ENCODE assay signal across 17 cellular contexts in genomic region chr11:117465236-117465997, GRCh38.
A peak's percentile ranks its signal among the peaks of the same experiment; 100 is the strongest.
DNase-seq lines count a peak whose midpoint lies in the region; ATAC-seq and TF ChIP-seq lines count a peak whose summit lies in the region.
"Had no signal": no experiment of that assay in that cellular context is flagged by ENCODE, and none has a peak within 500 bp of the region (broad histone marks: within the 10 kb centered on the region; RNA-seq: fewer than 3 reads in every experiment).

No MANE protein-coding gene starts in this region.

- H3K9me3 Mint-ChIP-seq in neural progenitor cell, result no peaks in the 10 kb centered on the region
- H3K9me3 Mint-ChIP-seq: CD4-positive, alpha-beta T cell had no signal

- no peak overlapping the region for H3K9ac ChIP-seq in neural progenitor cell
- H3K9ac ChIP-seq: BLaER1 had no signal

- peak overlapping the region; percentile 77 for H3K27ac ChIP-seq in angular gyrus (ENCODE audit: low read depth, low read length)
- no peak overlapping the region for H3K27ac ChIP-seq in neural progenitor cell
- H3K27ac ChIP-seq: BLaER1, Peyer's patch had no signal

- no peaks in the 10 kb centered on the region for H3K27me3 ChIP-seq in neural progenitor cell
- H3K27me3 ChIP-seq: BLaER1, Peyer's patch had no signal

- H3K4me3 Mint-ChIP-seq in neural progenitor cell, result no peak overlapping the region
- H3K4me3 Mint-ChIP-seq: CD4-positive, alpha-beta T cell had no signal

- H3K79me2 ChIP-seq in neural progenitor cell (ENCODE audit: low read depth), result no peaks in the 10 kb centered on the region

- H4K20me1 ChIP-seq in neural progenitor cell (ENCODE audit: low read depth), result no peaks in the 10 kb centered on the region
- H4K20me1 ChIP-seq: BLaER1 had no signal

- no peaks in the 10 kb centered on the region for H3K36me3 Mint-ChIP-seq in neural progenitor cell

- H3K36me3 ChIP-seq in neural progenitor cell, result no peaks in the 10 kb centered on the region
- H3K36me3 ChIP-seq: BLaER1, Peyer's patch had no signal

- H3K27me3 Mint-ChIP-seq in neural progenitor cell (ENCODE audit: insufficient read depth, low read depth), result peaks cover 8% of the 10 kb centered on the region
- H3K27me3 Mint-ChIP-seq: CD4-positive, alpha-beta T cell had no signal

- peaks cover 17% of the 10 kb centered on the region for H3K4me1 Mint-ChIP-seq in neural progenitor cell

- no peak for TF ChIP-seq CTCF in neural progenitor cell (IDR thresholded peaks at IDR 0.05)

- no peaks in the 10 kb centered on the region for H3K4me1 ChIP-seq in neural progenitor cell
- H3K4me1 ChIP-seq: BLaER1, Peyer's patch had no signal

- DNase-seq in NCI-H128 (lab: John Stamatoyannopoulos, UW; ENCODE audit: unreplicated experiment) (peak; percentile 51), NCI-H187 treated with DMSO at 0.1 percent for 48 hours (lab: John Stamatoyannopoulos, UW) (peak; percentile 82), neural progenitor cell (ENCODE audit: low spot score) (no peak), G401 (ENCODE audit: low spot score) (no peak), DMS53 (lab: John Stamatoyannopoulos, UW) (no peak), HuH-7.5 (ENCODE audit: low spot score) (no peak)
- DNase-seq: CD4-positive, alpha-beta T cell; COR-L47; KBM-7; NCI-H2171; NCI-H345; NCI-H524; Peyer's patch had no signal

- H3K4me3 ChIP-seq in neural progenitor cell, result no peak overlapping the region
- H3K4me3 ChIP-seq: BLaER1, Peyer's patch had no signal

- in situ Hi-C loops in G401 (cut with HindIII; ENCODE audit: low sequenced_read_pairs), result no loop called here

- H2AFZ ChIP-seq in neural progenitor cell (replicated peaks), result no peak overlapping the region

- peak overlapping the region; percentile 1 for H3K27ac Mint-ChIP-seq in neural progenitor cell
- H3K27ac Mint-ChIP-seq: CD4-positive, alpha-beta T cell had no signal

- no peak overlapping the region for H3K4me2 ChIP-seq in neural progenitor cell
- H3K4me2 ChIP-seq: BLaER1 had no signal

- no peak for ATAC-seq in GM18517 (IDR thresholded peaks at IDR 0.05; ENCODE audit: unreplicated experiment)
- ATAC-seq: SK-N-SH treated with all-trans-retinoic acid at 6 μM for 48 hours had no signal

- no peaks in the 10 kb centered on the region for H3F3A ChIP-seq in neural progenitor cell (ENCODE audit: low read depth)

- no peaks in the 10 kb centered on the region for H3K9me3 ChIP-seq in neural progenitor cell (ENCODE audit: low read depth)
- H3K9me3 ChIP-seq: BLaER1, Peyer's patch had no signal

Comparison
In these comparisons a context has a peak if more than half of its experiments do, and no peak if none do; other contexts are left out.
1. DNase-seq: peak in NCI-H128 (single experiment) and NCI-H187 treated with DMSO at 0.1 percent for 48 hours (single experiment); none in neural progenitor cell (single experiment), G401 (single experiment), DMS53 (single experiment) and HuH-7.5 (single experiment).